ENCODE assay signal across 10 cellular contexts in genomic region chr17:64084086-64084939, GRCh38. TPM values are rescaled to one million over a fixed set of nuclear protein-coding genes. Genes with fewer than 3 reads are reported as not detected.
DNase-seq lines count a peak whose midpoint lies in the region; ATAC-seq, FAIRE-seq and TF ChIP-seq lines count a peak whose summit lies in the region.
"Had no signal": no experiment of that assay in that cellular context is flagged by ENCODE, and none has a peak within 500 bp of the region (broad histone marks: within the 10 kb centered on the region; RNA-seq: fewer than 3 reads in every experiment).

No MANE protein-coding gene starts in this region.

- peak overlapping the region in 10 of 11 experiments; percentile 1 to 56 (median 28); a peak in 13 of 22 replicates for H3K4me2 ChIP-seq in BLaER1 treated with 17β-estradiol and CSF1 and Interleukin-3, amounts not matched to agents 10 nM and 100 nM
- H3K4me2 ChIP-seq in KMS-11 (peak overlapping the region; percentile 52), HepG2 (ENCODE audit: low read depth, low read length) (peak overlapping the region; percentile 80)

- in situ Hi-C loops in HepG2 (cut with HindIII; ENCODE audit: extremely low pct_ligation_motif_present, low pct_unique_long_range_greater_than_20kb) = no loop called here

- DNase-seq in WERI-Rb-1 (peak; percentile 88), HepG2 (ENCODE audit: low spot score) (peak; percentile 89), COR-L47 (lab: John Stamatoyannopoulos, UW) (no peak), HCEC 1CT (no peak)
- DNase-seq: foreskin keratinocyte had no signal

- peaks cover 0 to 5% (median 0%) of the 10 kb centered on the region in 11 experiments; a peak in 2 of 22 replicates for H4K20me1 ChIP-seq in BLaER1 treated with 17β-estradiol and CSF1 and Interleukin-3, amounts not matched to agents 10 nM and 100 nM
- H4K20me1 ChIP-seq in KMS-11 (ENCODE audit: insufficient read depth) = no peaks in the 10 kb centered on the region
- no peaks in the 10 kb centered on the region for H4K20me1 ChIP-seq in HepG2 (ENCODE audit: insufficient read depth, low read length)

- no peak overlapping the region for H3K4me3 ChIP-seq in BLaER1 treated with 17β-estradiol and CSF1 and Interleukin-3, amounts not matched to agents 10 nM and 100 nM
- no peak overlapping the region for H3K4me3 ChIP-seq in KMS-11 (IDR thresholded peaks at IDR 0.05; ENCODE audit: insufficient read depth, low read depth, low read length)
- H3K4me3 ChIP-seq in WERI-Rb-1 (ENCODE audit: low read depth, low read length) = peak overlapping the region; percentile 15; the same call in 1 of the 2 replicates
- H3K4me3 ChIP-seq in HepG2 (replicated peaks in 1 of 3; ENCODE audit: insufficient read depth in 1 of 3, low read depth in 2 of 3, low read length in 3 of 3) = peak overlapping the region in 1 of 3 experiments; percentile 25; a peak in 1 of 6 replicates

- H3K9me3 ChIP-seq in BLaER1 treated with 17β-estradiol and CSF1 and Interleukin-3, amounts not matched to agents 10 nM and 100 nM (replicated peaks in 1 of 11) = no peaks in the 10 kb centered on the region
- H3K9me3 ChIP-seq in WERI-Rb-1 (ENCODE audit: severe bottlenecking) (no peaks in the 10 kb centered on the region), HepG2 (ENCODE audit: low read length) (no peaks in the 10 kb centered on the region)

- peak overlapping the region in 5 of 11 experiments; percentile 1 to 15 (median 4); a peak in 1 of 22 replicates for H3K27ac ChIP-seq in BLaER1 treated with 17β-estradiol and CSF1 and Interleukin-3, amounts not matched to agents 10 nM and 100 nM
- H3K27ac ChIP-seq in KMS-11 = peak overlapping the region; percentile 65; the same call in 1 of the 2 replicates
- H3K27ac ChIP-seq in WERI-Rb-1 = peak overlapping the region; percentile 92
- H3K27ac ChIP-seq in HepG2 (ENCODE audit: extremely low read length, insufficient read depth, low read length) = peak overlapping the region; percentile 84
- H3K27ac ChIP-seq: foreskin keratinocyte, parathyroid adenoma had no signal

- H2AFZ ChIP-seq in KMS-11 (ENCODE audit: low read depth) = no peak overlapping the region
- no peak overlapping the region for H2AFZ ChIP-seq in HepG2 (ENCODE audit: low read length)
- H2AFZ ChIP-seq: parathyroid adenoma had no signal

- H3K79me2 ChIP-seq in KMS-11 (ENCODE audit: insufficient read depth, low read depth) (peaks cover 40% of the 10 kb centered on the region; the same call in 1 of the 2 replicates), HepG2 (ENCODE audit: insufficient read depth, low read length) (peaks cover 4% of the 10 kb centered on the region)

- H3K9ac ChIP-seq in BLaER1 treated with 17β-estradiol and CSF1 and Interleukin-3, amounts not matched to agents 10 nM and 100 nM = no peak overlapping the region
- H3K9ac ChIP-seq in KMS-11 = no peak overlapping the region
- H3K9ac ChIP-seq in HepG2 (ENCODE audit: insufficient read depth, low read depth, low read length) = peak overlapping the region; percentile 73; the same call in 1 of the 2 replicates
- H3K9ac ChIP-seq: parathyroid adenoma had no signal

- H3K27me3 ChIP-seq in BLaER1 treated with 17β-estradiol and CSF1 and Interleukin-3, amounts not matched to agents 10 nM and 100 nM = no peaks in the 10 kb centered on the region
- H3K27me3 ChIP-seq in KMS-11 (ENCODE audit: insufficient read depth, low read depth) (no peaks in the 10 kb centered on the region), WERI-Rb-1 (ENCODE audit: insufficient read depth, low read depth, severe bottlenecking) (no peaks in the 10 kb centered on the region), HepG2 (ENCODE audit: control insufficient read depth in 1 of 2, insufficient read depth in 2 of 2, low read length in 2 of 2) (no peaks in the 10 kb centered on the region)
- H3K27me3 ChIP-seq: foreskin keratinocyte had no signal

- peak; percentile 49 for FAIRE-seq in HepG2 (lab: Jason Lieb, UNC)

- TF ChIP-seq EP300 in HepG2 (IDR thresholded peaks at IDR 0.05; ENCODE audit: low read depth in 2 of 2, low read length in 2 of 2) (peak in 1 of 2 experiments; percentile 47; a peak in 1 of 4 replicates), HepG2 (CRISPR knock-in tag; IDR thresholded peaks at IDR 0.05; ENCODE audit: borderline replicate concordance) (peak; percentile 48; the same call in 1 of the 2 replicates)

- no TSS peak for BruUV-seq in HepG2 (replicated peaks; lab: Mats Ljungman, UMichigan)

- CTCF ChIA-PET in HepG2 (lab: Yijun Ruan, JAX; ENCODE audit: low intra/inter-chr PET ratio, low total read pairs) = no interaction called here

- TF ChIP-seq POLR2A in HepG2 (IDR thresholded peaks at IDR 0.05; ENCODE audit: insufficient read depth in 1 of 2, low read depth in 2 of 2, low read length in 2 of 2) = no peak

- TF ChIP-seq RAD21 in HepG2 (CRISPR knock-in tag; IDR thresholded peaks at IDR 0.05) = no peak

- H3K4me1 ChIP-seq in BLaER1 treated with 17β-estradiol and CSF1 and Interleukin-3, amounts not matched to agents 10 nM and 100 nM = peaks cover 15 to 35% (median 30%) of the 10 kb centered on the region in 10 experiments
- peaks cover 92% of the 10 kb centered on the region for H3K4me1 ChIP-seq in KMS-11 (ENCODE audit: low read depth, poor library complexity, severe bottlenecking)
- H3K4me1 ChIP-seq in HepG2 (ENCODE audit: insufficient read depth, low read length) = peaks cover 85% of the 10 kb centered on the region

- ATAC-seq in HepG2 = peak; percentile 17; the same call in 1 of the 3 replicates
- ATAC-seq in GM21723 (IDR thresholded peaks at IDR 0.05; ENCODE audit: unreplicated experiment) = no peak
- no peak for ATAC-seq in HG02678 (IDR thresholded peaks at IDR 0.05; ENCODE audit: unreplicated experiment)
- ATAC-seq: foreskin keratinocyte had no signal

- intact Hi-C loops in HepG2 (cut with micrococcal nuclease; ENCODE audit: unreplicated experiment) = no loop called here

- TF ChIP-seq CTCF in KMS-11 (conservative IDR thresholded peaks at IDR 0.05; ENCODE audit: low read depth, low read length) (no peak), WERI-Rb-1 (IDR thresholded peaks at IDR 0.05; ENCODE audit: low read depth, low read length) (0 out of 2 replicates have a peak, but pooled peaks have one; percentile 11), HepG2 (CRISPR knock-in tag; IDR thresholded peaks at IDR 0.05) (0 out of 2 replicates have a peak, but pooled peaks have one; percentile 6)

- POLR2A ChIA-PET in HepG2 (lab: Yijun Ruan, JAX) = interaction anchor here (1.0 to 3.8 kb wide), 12 partner anchors 9 to 128 kb away, joined by 3 to 48 read pairs (median 6); partner anchors contain the start of gene ERN1

- 29% methylated on average over 10 of the region's 10 CpGs for WGBS in HepG2 (ENCODE audit: low lambda C conversion rate)

- peaks cover 0 to 23% (median 3%) of the 10 kb centered on the region in 11 experiments; a peak in 12 of 22 replicates for H3K36me3 ChIP-seq in BLaER1 treated with 17β-estradiol and CSF1 and Interleukin-3, amounts not matched to agents 10 nM and 100 nM
- H3K36me3 ChIP-seq in KMS-11 (ENCODE audit: insufficient read depth) = no peaks in the 10 kb centered on the region
- peaks cover 2% of the 10 kb centered on the region for H3K36me3 ChIP-seq in WERI-Rb-1
- peaks cover under 1 to 1% of the 10 kb centered on the region in 2 experiments; a peak in 3 of 5 replicates for H3K36me3 ChIP-seq in HepG2 (replicated peaks in 1 of 2; ENCODE audit: control insufficient read depth in 1 of 2, insufficient read depth in 2 of 2, low read length in 2 of 2)

TF ChIP-seq in HepG2, 621 proteins besides CTCF, POLR2A, EP300 and RAD21 (continues in another document):
- TF ChIP-seq FOSL2 (CRISPR knock-in tag; IDR thresholded peaks at IDR 0.05) = peak; percentile 39
- no peak for TF ChIP-seq ZNF619 (CRISPR knock-in tag; IDR thresholded peaks at IDR 0.05)
- TF ChIP-seq, protein P1, sequence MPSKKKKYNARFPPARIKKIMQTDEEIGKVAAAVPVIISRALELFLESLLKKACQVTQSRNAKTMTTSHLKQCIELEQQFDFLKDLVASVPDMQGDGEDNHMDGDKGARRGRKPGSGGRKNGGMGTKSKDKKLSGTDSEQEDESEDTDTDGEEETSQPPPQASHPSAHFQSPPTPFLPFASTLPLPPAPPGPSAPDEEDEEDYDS (CRISPR knock-in tag; IDR thresholded peaks at IDR 0.05) = 0 out of 2 replicates have a peak, but pooled peaks have one; percentile 8
- no peak for TF ChIP-seq MIXL1 (CRISPR knock-in tag; IDR thresholded peaks at IDR 0.05)
- no peak for TF ChIP-seq ZNF564 (CRISPR knock-in tag; IDR thresholded peaks at IDR 0.05)
- TF ChIP-seq ZNF614 (CRISPR knock-in tag; IDR thresholded peaks at IDR 0.05; ENCODE audit: borderline replicate concordance) = peak; percentile 62; the same call in 1 of the 2 replicates
- TF ChIP-seq ZNF879 (CRISPR knock-in tag; IDR thresholded peaks at IDR 0.05) = peak; percentile 44; the same call in 1 of the 2 replicates
- no peak for TF ChIP-seq CREB1 (IDR thresholded peaks at IDR 0.05)
- peak; percentile 34; the same call in 1 of the 2 replicates for TF ChIP-seq CREB1 (CRISPR knock-in tag; IDR thresholded peaks at IDR 0.05)
- peak; percentile 41; the same call in 1 of the 2 replicates for TF ChIP-seq ZNF292 (CRISPR knock-in tag; IDR thresholded peaks at IDR 0.05; ENCODE audit: borderline replicate concordance, low read depth)

RNA-seq across cellular contexts. Expression of gene ERN1, which starts 45.6 kb away (rescaled TPM):
- 4.1 and 6.0 TPM in 2 replicates for total RNA-seq in HepG2 (2016; rRNA removed; fragmentation: Illumina TruSeq; extraction: Trizol)
- total RNA-seq in HepG2 (2016; cell fraction: cytosol; rRNA removed; fragmentation: Illumina TruSeq; extraction: Trizol; ENCODE audit: low read depth) = 3.0 and 3.8 TPM in 2 replicates
- 3.2 and 7.0 TPM in 2 replicates for total RNA-seq in HepG2 (2016; cell fraction: insoluble cytoplasmic fraction; rRNA removed; fragmentation: Illumina TruSeq; extraction: Trizol)
- 4.2 and 4.8 TPM in 2 replicates for total RNA-seq in HepG2 (2016; cell fraction: membrane; rRNA removed; fragmentation: Illumina TruSeq; extraction: Trizol)
- total RNA-seq in HepG2 (2016; cell fraction: nucleus; rRNA removed; fragmentation: Illumina TruSeq; extraction: Trizol) = 10.8 and 12.6 TPM in 2 replicates
- 12.7 and 15.7 TPM in 2 replicates for polyA plus RNA-seq in HepG2 (2011; rRNA removed)
- 9.1 and 10.3 TPM in 2 replicates for polyA plus RNA-seq in HepG2 (2011; cell fraction: cytosol; rRNA removed)
- 32.7 and 33.0 TPM in 2 replicates for polyA plus RNA-seq in HepG2 (2011; cell fraction: nucleus; rRNA removed)
- 20.8 and 22.2 TPM in 2 replicates for polyA plus RNA-seq in HepG2 (2012)
- 2.9 and 3.1 TPM in 2 replicates for polyA plus RNA-seq in HepG2 (2016; cell fraction: cytosol; fragmentation: Illumina TruSeq; extraction: Trizol; ENCODE audit: low read depth)
- polyA plus RNA-seq in HepG2 (2016; cell fraction: insoluble cytoplasmic fraction; fragmentation: Illumina TruSeq; extraction: Trizol; ENCODE audit: low read depth) = 3.3 and 3.6 TPM in 2 replicates
- polyA plus RNA-seq in HepG2 (2016; cell fraction: membrane; fragmentation: Illumina TruSeq; extraction: Trizol; ENCODE audit: low read depth) = 3.4 and 3.6 TPM in 2 replicates
- polyA plus RNA-seq in HepG2 (2016; cell fraction: nucleus; fragmentation: Illumina TruSeq; extraction: Trizol; ENCODE audit: insufficient read depth, low read depth) = 11.5 and 12.4 TPM in 2 replicates
- polyA minus RNA-seq in HepG2 (2011; rRNA and poly(A)+ RNA removed; ENCODE audit: low replicate concordance) = 10.5 and 30.9 TPM in 2 replicates
- 13.3 and 18.1 TPM in 2 replicates for polyA minus RNA-seq in HepG2 (2011; cell fraction: cytosol; rRNA and poly(A)+ RNA removed)
- 48.8 and 61.2 TPM in 2 replicates for polyA minus RNA-seq in HepG2 (2011; cell fraction: nucleus; rRNA and poly(A)+ RNA removed)

Comparison
In these comparisons a context has a peak if more than half of its experiments do, and no peak if none do; other contexts are left out.
1. H3K4me2 ChIP-seq: peak in every context shown above with its lines; median percentile 80 in HepG2; 52 in KMS-11; 28 in BLaER1 treated with 17β-estradiol and CSF1 and Interleukin-3, amounts not matched to agents 10 nM and 100 nM.
2. DNase-seq: peak in WERI-Rb-1 (single experiment) and HepG2 (single experiment); none in COR-L47 (single experiment) and HCEC 1CT (single experiment).